1 cellular context compared by ENCODE assay signal in genomic region chr20:16004108-16004854, GRCh38.
TF ChIP-seq lines count a peak whose summit lies in the region.

No MANE protein-coding gene starts in this region.

TF ChIP-seq in WTC11, 78 proteins besides CTCF, POLR2A, EP300 and RAD21 (continued from another document):
- TF ChIP-seq E2F4 (CRISPR knock-in tag; IDR thresholded peaks at IDR 0.05; ENCODE audit: borderline replicate concordance, low read depth) (no peak), ZNF138 (CRISPR knock-in tag; conservative IDR thresholded peaks at IDR 0.05) (no peak), OVOL2 (CRISPR knock-in tag; IDR thresholded peaks at IDR 0.05; ENCODE audit: borderline replicate concordance) (no peak)
